In the genomic region with DNA sequence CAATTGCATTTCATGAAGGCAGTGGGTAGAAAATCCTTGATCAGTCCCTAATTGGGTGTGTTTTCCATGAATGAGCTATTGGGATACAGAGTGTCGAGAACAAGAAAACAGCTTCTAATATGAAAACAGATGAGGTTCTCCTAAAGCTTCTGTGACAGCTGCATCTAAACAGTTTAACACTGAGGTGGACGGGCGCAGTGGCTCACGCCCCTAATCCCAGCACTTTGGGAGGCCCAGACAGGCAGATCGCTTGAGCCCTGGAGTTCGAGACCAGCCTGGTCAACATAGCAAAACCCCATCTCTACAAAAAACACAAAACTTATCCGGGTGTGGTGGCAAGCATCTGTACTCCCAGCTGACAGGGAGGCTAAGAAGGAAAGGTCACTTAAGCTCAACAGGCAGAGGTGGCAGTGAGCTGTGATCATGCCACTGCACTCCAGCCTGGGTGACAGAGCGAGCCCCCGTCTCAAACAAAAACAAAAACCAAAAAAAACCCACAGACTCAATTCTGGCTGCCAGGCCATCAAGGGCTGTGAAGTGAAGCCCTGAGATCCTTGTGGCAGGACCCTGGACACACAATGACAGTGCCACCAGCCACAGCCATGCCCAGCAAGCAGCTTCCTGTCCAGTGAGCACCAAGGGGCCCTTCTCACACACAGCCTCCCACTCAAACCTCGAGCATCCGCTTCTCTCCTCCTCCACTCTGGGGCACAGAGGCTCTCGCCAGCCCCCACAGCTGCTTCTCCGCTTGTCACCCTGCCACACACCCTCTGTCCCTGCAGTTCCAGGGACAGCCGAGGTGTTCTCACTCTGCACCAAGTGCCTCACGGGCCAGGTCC, we compare ENCODE assay signal across 1 cellular context.
TF ChIP-seq lines count a peak whose summit lies in the region.

No MANE protein-coding gene starts in this region.

TF ChIP-seq in WTC11, 78 proteins besides CTCF, POLR2A, EP300 and RAD21 (continued from another document):
- TF ChIP-seq, protein P1, sequence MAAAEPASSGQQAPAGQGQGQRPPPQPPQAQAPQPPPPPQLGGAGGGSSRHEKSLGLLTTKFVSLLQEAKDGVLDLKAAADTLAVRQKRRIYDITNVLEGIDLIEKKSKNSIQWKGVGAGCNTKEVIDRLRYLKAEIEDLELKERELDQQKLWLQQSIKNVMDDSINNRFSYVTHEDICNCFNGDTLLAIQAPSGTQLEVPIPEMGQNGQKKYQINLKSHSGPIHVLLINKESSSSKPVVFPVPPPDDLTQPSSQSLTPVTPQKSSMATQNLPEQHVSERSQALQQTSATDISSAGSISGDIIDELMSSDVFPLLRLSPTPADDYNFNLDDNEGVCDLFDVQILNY (CRISPR knock-in tag; IDR thresholded peaks at IDR 0.05), result no peak
- TF ChIP-seq RELA (CRISPR knock-in tag; IDR thresholded peaks at IDR 0.05; ENCODE audit: borderline replicate concordance) (no peak), JUN (CRISPR knock-in tag; IDR thresholded peaks at IDR 0.05) (no peak), ATF1 (CRISPR knock-in tag; IDR thresholded peaks at IDR 0.05) (no peak), ETV6 (CRISPR knock-in tag; IDR thresholded peaks at IDR 0.05) (no peak), ZNF423 (CRISPR knock-in tag; IDR thresholded peaks at IDR 0.05) (no peak), HMGA2 (CRISPR knock-in tag; IDR thresholded peaks at IDR 0.05) (no peak)
- TF ChIP-seq, protein P2, sequence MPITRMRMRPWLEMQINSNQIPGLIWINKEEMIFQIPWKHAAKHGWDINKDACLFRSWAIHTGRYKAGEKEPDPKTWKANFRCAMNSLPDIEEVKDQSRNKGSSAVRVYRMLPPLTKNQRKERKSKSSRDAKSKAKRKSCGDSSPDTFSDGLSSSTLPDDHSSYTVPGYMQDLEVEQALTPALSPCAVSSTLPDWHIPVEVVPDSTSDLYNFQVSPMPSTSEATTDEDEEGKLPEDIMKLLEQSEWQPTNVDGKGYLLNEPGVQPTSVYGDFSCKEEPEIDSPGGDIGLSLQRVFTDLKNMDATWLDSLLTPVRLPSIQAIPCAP (CRISPR knock-in tag; IDR thresholded peaks at IDR 0.05), result no peak
- TF ChIP-seq, protein P3, sequence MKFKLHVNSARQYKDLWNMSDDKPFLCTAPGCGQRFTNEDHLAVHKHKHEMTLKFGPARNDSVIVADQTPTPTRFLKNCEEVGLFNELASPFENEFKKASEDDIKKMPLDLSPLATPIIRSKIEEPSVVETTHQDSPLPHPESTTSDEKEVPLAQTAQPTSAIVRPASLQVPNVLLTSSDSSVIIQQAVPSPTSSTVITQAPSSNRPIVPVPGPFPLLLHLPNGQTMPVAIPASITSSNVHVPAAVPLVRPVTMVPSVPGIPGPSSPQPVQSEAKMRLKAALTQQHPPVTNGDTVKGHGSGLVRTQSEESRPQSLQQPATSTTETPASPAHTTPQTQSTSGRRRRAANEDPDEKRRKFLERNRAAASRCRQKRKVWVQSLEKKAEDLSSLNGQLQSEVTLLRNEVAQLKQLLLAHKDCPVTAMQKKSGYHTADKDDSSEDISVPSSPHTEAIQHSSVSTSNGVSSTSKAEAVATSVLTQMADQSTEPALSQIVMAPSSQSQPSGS (CRISPR knock-in tag; IDR thresholded peaks at IDR 0.05; ENCODE audit: borderline replicate concordance, low read depth), result no peak
- TF ChIP-seq, protein P4, sequence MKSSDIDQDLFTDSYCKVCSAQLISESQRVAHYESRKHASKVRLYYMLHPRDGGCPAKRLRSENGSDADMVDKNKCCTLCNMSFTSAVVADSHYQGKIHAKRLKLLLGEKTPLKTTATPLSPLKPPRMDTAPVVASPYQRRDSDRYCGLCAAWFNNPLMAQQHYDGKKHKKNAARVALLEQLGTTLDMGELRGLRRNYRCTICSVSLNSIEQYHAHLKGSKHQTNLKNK (CRISPR knock-in tag; IDR thresholded peaks at IDR 0.05), result no peak
